9 cellular contexts compared by ENCODE assay signal in genomic region chr17:77433385-77434135, GRCh38.
DNase-seq lines count a peak whose midpoint lies in the region; ATAC-seq and TF ChIP-seq lines count a peak whose summit lies in the region.
"Had no signal": no experiment of that assay in that cellular context is flagged by ENCODE, and none has a peak within 500 bp of the region (broad histone marks: within the 10 kb centered on the region; RNA-seq: fewer than 3 reads in every experiment).

No MANE protein-coding gene starts in this region.

- H3K27me3 Mint-ChIP-seq in immature natural killer cell (ENCODE audit: low read depth in 3 of 3) = peaks cover 0 to 4% (median 0%) of the 10 kb centered on the region in 3 donors

- H3K4me3 Mint-ChIP-seq in immature natural killer cell = peak overlapping the region in 2 of 5 donors; percentile 13 to 24

- H3K4me3 ChIP-seq in uterus (no peak overlapping the region), tibial artery (no peak overlapping the region)

- TF ChIP-seq CTCF in uterus (IDR thresholded peaks at IDR 0.05) = no peak
- TF ChIP-seq CTCF in omental fat pad (IDR thresholded peaks at IDR 0.05) = no peak
- no peak for TF ChIP-seq CTCF in tibial artery (IDR thresholded peaks at IDR 0.05)

- intact Hi-C loops in uterus (cut with DNase I; ENCODE audit: low total_unique reads) = loop anchor here (5.0 kb wide), 1 partner anchor 59 kb away; no protein-coding TSS in a partner anchor
- intact Hi-C loops in tibial artery (cut with DNase I; ENCODE audit: low total_unique reads) = loop anchor here (2.0 kb wide), 1 partner anchor 61 kb away; no protein-coding TSS in a partner anchor

- no peaks in the 10 kb centered on the region for H3K9me3 Mint-ChIP-seq in immature natural killer cell

- peaks cover 77 to 83% of the 10 kb centered on the region in 2 donors for H3K4me1 Mint-ChIP-seq in immature natural killer cell

- H3K27ac Mint-ChIP-seq in immature natural killer cell = peak overlapping the region in 4 of 6 donors; percentile 36 to 69 (median 52)

- H3K27me3 ChIP-seq in uterus = no peaks in the 10 kb centered on the region
- H3K27me3 ChIP-seq in tibial artery = no peaks in the 10 kb centered on the region

- peaks cover 0 to 4% (median 0%) of the 10 kb centered on the region in 3 donors for H3K36me3 Mint-ChIP-seq in immature natural killer cell

- peak; percentile 48 for DNase-seq in stimulated activated CD4-positive, alpha-beta T cell treated with anti-CD3 and anti-CD28 coated beads, Interleukin-1b, Interleukin-23, amount 100 ng/mL, for 48 hours
- no peak for DNase-seq in stimulated activated CD4-positive, alpha-beta T cell treated with anti-CD3 and anti-CD28 coated beads, Interleukin-12 subunit alpha, Interleukin-12 subunit beta, amount 100 ng/mL, for 4 hours
- peak; percentile 64 for DNase-seq in activated naive CD4-positive, alpha-beta T cell treated with anti-CD3 and anti-CD28 coated beads, Interleukin-2, amount 50 U/mL, for 16 hours
- DNase-seq in immature natural killer cell (no peak), uterus (peak; percentile 69 to 77), DMS79 (lab: John Stamatoyannopoulos, UW) (no peak), omental fat pad (ENCODE audit: low spot score) (no peak), tibial artery (no peak)

- H3K4me1 ChIP-seq in uterus (peaks cover 34 to 60% of the 10 kb centered on the region in 2 donors), tibial artery (peaks cover 0 to 86% (median 73%) of the 10 kb centered on the region in 4 donors)

- peak overlapping the region; percentile 33 to 97 for H3K27ac ChIP-seq in uterus
- no peak overlapping the region for H3K27ac ChIP-seq in tibial artery
- H3K27ac ChIP-seq: epithelial cell of prostate had no signal

- ATAC-seq in omental fat pad (ENCODE audit: low FRiP score) = no peak

- TF ChIP-seq POLR2A in uterus (IDR thresholded peaks at IDR 0.05) = no peak

- H3K36me3 ChIP-seq in uterus = no peaks in the 10 kb centered on the region
- no peaks in the 10 kb centered on the region for H3K36me3 ChIP-seq in tibial artery

- H3K9me3 ChIP-seq in uterus = no peaks in the 10 kb centered on the region
- H3K9me3 ChIP-seq in tibial artery = no peaks in the 10 kb centered on the region

Comparison
In these comparisons a context has a peak if more than half of its experiments do, and no peak if none do; other contexts are left out.
1. DNase-seq: peak in stimulated activated CD4-positive, alpha-beta T cell treated with anti-CD3 and anti-CD28 coated beads, Interleukin-1b, Interleukin-23, amount 100 ng/mL, for 48 hours (single experiment), activated naive CD4-positive, alpha-beta T cell treated with anti-CD3 and anti-CD28 coated beads, Interleukin-2, amount 50 U/mL, for 16 hours (single experiment) and uterus (2 of 2); none in stimulated activated CD4-positive, alpha-beta T cell treated with anti-CD3 and anti-CD28 coated beads, Interleukin-12 subunit alpha, Interleukin-12 subunit beta, amount 100 ng/mL, for 4 hours (single experiment), immature natural killer cell (0 of 3), DMS79 (single experiment), omental fat pad (single experiment) and tibial artery (0 of 2).
2. H3K27ac ChIP-seq: peak in uterus (2 of 2); none in tibial artery (0 of 2).